In the genomic region with DNA sequence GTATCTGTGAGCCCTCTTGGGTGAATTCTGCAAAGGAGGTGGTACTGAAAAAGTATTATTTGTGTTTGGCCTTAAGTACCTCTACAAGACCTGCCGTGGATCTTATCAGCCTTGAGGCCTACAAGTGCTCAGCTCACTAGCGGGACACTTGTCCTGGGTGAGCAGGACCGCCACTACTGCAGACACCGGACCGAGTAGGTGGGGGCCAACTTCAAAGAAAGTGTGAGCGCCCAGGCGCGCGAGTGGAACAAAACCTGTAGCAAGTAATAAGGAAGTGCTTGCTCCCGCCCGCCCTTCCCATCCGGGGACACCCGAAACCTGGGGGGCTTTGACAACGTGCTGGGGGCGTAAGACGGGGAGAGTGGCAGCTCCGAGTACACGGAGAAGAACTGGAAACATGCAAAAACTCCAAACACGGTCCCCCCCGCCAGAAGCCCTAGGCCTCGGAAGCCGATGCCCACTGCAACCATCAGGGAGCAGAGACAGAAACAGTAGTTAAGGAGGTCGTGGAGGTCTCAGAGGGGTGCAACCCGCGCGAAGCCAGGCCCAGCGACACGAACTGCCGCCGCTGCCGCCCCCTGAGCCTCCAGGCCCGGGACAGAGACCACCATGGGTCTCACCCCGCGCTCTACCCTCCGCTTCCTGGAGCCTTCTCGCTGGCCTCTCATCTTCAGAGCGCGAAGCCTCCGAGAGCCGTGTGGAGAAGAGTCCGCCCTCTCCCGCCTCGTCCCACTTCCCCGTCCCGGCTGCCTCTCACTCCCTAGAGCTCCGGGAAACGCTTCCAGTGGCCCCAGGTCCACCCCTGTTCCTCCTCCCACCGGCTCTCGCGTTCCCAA, we compare ENCODE assay signal across 8 cellular contexts. TPM values are rescaled to one million over a fixed set of nuclear protein-coding genes. Genes with fewer than 3 reads are reported as not detected.
DNase-seq lines count a peak whose midpoint lies in the region; ATAC-seq, FAIRE-seq and TF ChIP-seq lines count a peak whose summit lies in the region.

No MANE protein-coding gene starts in this region.

- H3K4me1 Mint-ChIP-seq in astrocyte (ENCODE audit: low read depth, unreplicated experiment): peaks cover 7% of the 10 kb centered on the region

- H3K27me3 Mint-ChIP-seq in astrocyte (ENCODE audit: low read depth, unreplicated experiment): no peaks in the 10 kb centered on the region

- ATAC-seq in HG03280 (IDR thresholded peaks at IDR 0.05; ENCODE audit: unreplicated experiment): peak; percentile 2
- ATAC-seq in HG03520 (IDR thresholded peaks at IDR 0.05; ENCODE audit: unreplicated experiment): no peak

- H3K9ac ChIP-seq in astrocyte (ENCODE audit: low read length): peak overlapping the region; percentile 98

- peaks cover 48% of the 10 kb centered on the region for H4K20me1 ChIP-seq in astrocyte (ENCODE audit: insufficient read depth, low read length)

- H3K9me3 ChIP-seq in astrocyte (ENCODE audit: insufficient read depth, low read depth, low read length) (no peaks in the 10 kb centered on the region), iPS DF 6.9 (ENCODE audit: control insufficient read depth, insufficient read depth, low read length) (no peaks in the 10 kb centered on the region)

- H3K9me3 Mint-ChIP-seq in astrocyte (ENCODE audit: unreplicated experiment): no peaks in the 10 kb centered on the region

- H3K27me3 ChIP-seq in astrocyte (ENCODE audit: insufficient read depth, low read length) (no peaks in the 10 kb centered on the region), iPS DF 6.9 (ENCODE audit: control insufficient read depth, insufficient read depth, low read length) (no peaks in the 10 kb centered on the region)

- peak overlapping the region; percentile 94 for H3K4me2 ChIP-seq in astrocyte (ENCODE audit: low read length)

- peak overlapping the region; percentile 80 for H2AFZ ChIP-seq in astrocyte (ENCODE audit: low read depth, low read length)

- no CpG with 5 or more reads among the region's 50 CpGs for WGBS in iPS DF 6.9 (ENCODE audit: insufficient coverage, insufficient read length)

- no peak for TF ChIP-seq CTCF in astrocyte (IDR thresholded peaks at IDR 0.05; ENCODE audit: insufficient read depth, low read depth, low read length)

- TF ChIP-seq POLR2A in GM18526 (IDR thresholded peaks at IDR 0.05; ENCODE audit: extremely low read depth, insufficient read length): peak; percentile 17

- peak; percentile 28 to 54 (median 48) for DNase-seq in T-helper 1 cell
- no peak for DNase-seq in astrocyte (ENCODE audit: low read depth)
- DNase-seq in iPS DF 6.9 (ENCODE audit: low read depth, low spot score): no peak
- DNase-seq in skeletal muscle cell (ENCODE audit: low read depth): no peak
- no peak for DNase-seq in cerebellar nuclear complex (lab: John Stamatoyannopoulos, UW)

- peaks cover 5% of the 10 kb centered on the region for H3K36me3 Mint-ChIP-seq in astrocyte (ENCODE audit: low read depth, unreplicated experiment)

- peak overlapping the region; percentile 95 for H3K27ac ChIP-seq in astrocyte (ENCODE audit: low read depth, low read length)
- H3K27ac ChIP-seq in iPS DF 6.9 (ENCODE audit: low read length): no peak overlapping the region

- peak overlapping the region; percentile 99 for H3K27ac Mint-ChIP-seq in astrocyte (ENCODE audit: unreplicated experiment)

- H3K4me3 ChIP-seq in astrocyte (ENCODE audit: insufficient read depth, low read depth, low read length): peak overlapping the region; percentile 89
- H3K4me3 ChIP-seq in iPS DF 6.9 (ENCODE audit: low read length): peak overlapping the region; percentile 81
- H3K4me3 ChIP-seq in skeletal muscle cell (ENCODE audit: low read depth, low read length): peak overlapping the region; percentile 98

- H3K79me2 ChIP-seq in astrocyte (ENCODE audit: insufficient read depth, low read length): peaks cover 56% of the 10 kb centered on the region

- H3K4me1 ChIP-seq in astrocyte (ENCODE audit: insufficient read depth, low read length) (peaks cover 14% of the 10 kb centered on the region), iPS DF 6.9 (ENCODE audit: control insufficient read depth, insufficient read depth, low read length) (no peaks in the 10 kb centered on the region)

- no peak for FAIRE-seq in astrocyte (lab: Jason Lieb, UNC)

- H3K36me3 ChIP-seq in astrocyte (ENCODE audit: insufficient read depth, low read length) (peaks cover 6% of the 10 kb centered on the region), iPS DF 6.9 (ENCODE audit: control insufficient read depth, insufficient read depth, low read length) (0 out of 2 replicates have a peak, but pooled peaks cover 2% of the 10 kb centered on the region)

- H3K4me3 Mint-ChIP-seq in astrocyte (ENCODE audit: unreplicated experiment): peak overlapping the region; percentile 100

RNA-seq across cellular contexts. Expression of a gene that starts 0.6 kb away (rescaled TPM):
- 181 and 212 TPM in 2 replicates for total RNA-seq in astrocyte

RNA-seq across cellular contexts. Expression of a gene that starts 55.5 kb away (rescaled TPM):
- total RNA-seq in astrocyte: 40.2 TPM in 2 replicates

Comparison
In these comparisons a context has a peak if more than half of its experiments do, and no peak if none do; other contexts are left out.
1. DNase-seq: peak in T-helper 1 cell (5 of 5); none in astrocyte (single experiment), iPS DF 6.9 (single experiment), skeletal muscle cell (single experiment) and cerebellar nuclear complex (0 of 2).
2. Peak in every context shown above with its lines, with median percentiles within 50 percentile points of each other: H3K4me3 ChIP-seq.